33 cellular contexts compared by ENCODE assay signal in the genomic region with DNA sequence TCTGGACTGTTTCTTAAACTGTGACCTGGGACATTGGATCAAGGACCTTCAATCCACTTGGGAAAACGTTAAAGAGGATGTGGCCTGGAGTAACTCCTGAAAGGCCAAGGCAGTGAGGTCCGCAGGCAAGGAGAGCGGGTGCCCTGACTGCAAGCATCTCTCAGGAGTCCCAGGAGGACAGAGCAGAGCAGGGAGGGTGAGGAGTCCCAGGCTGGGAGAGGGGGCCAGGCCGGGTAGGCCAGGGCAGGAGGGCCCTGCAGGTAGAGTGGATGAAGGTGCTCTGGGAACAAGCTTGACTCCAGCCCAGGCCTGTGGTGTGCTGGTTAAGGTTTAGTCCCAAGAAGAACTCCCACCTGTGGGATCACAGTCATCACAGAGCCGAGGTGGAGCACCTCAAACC. TPM values are rescaled to one million over a fixed set of nuclear protein-coding genes. Genes with fewer than 3 reads are reported as not detected.
"Had no signal": no experiment of that assay in that cellular context is flagged by ENCODE, and none has a peak within 500 bp of the region (broad histone marks: within the 10 kb centered on the region; RNA-seq: fewer than 3 reads in every experiment).

No MANE protein-coding gene starts in this region.

- H3K36me3 Mint-ChIP-seq: activated naive CD8-positive, alpha-beta T cell treated with anti-CD3 and anti-CD28 coated beads for 36 hours had no signal

- ATAC-seq: activated CD8-positive, alpha-beta T cell treated with anti-CD3 and anti-CD28 coated beads, Interleukin-2, amount 10 ng/mL, durations not matched to agents 7 days and 5 days; Panc1 had no signal

- H3K4me3 Mint-ChIP-seq: activated CD4-positive, alpha-beta T cell treated with anti-CD3 and anti-CD28 coated beads, Interleukin-2, amount 10 ng/mL, durations not matched to agents 7 days and 5 days; activated CD8-positive, alpha-beta T cell treated with anti-CD3 and anti-CD28 coated beads, Interleukin-2, amount 10 ng/mL, durations not matched to agents 7 days and 5 days; activated naive CD8-positive, alpha-beta T cell treated with anti-CD3 and anti-CD28 coated beads for 36 hours; activated T-cell treated with anti-CD3 and anti-CD28 coated beads, Interleukin-2, amount 50 U/mL, for 24 hours; activated T-helper 1 cell treated with anti-CD3 and anti-CD28 coated beads, Interleukin-12 subunit alpha, Interleukin-12 subunit beta, Interleukin-2, Interleukin-4 antibody, amounts not matched to agents 30 ng/mL and 10 ng/mL and 1 ng/mL, durations not matched to agents 14 hours and 24 hours and 36 hours; central memory CD8-positive, alpha-beta T cell had no signal

- H3K27ac Mint-ChIP-seq: activated CD4-positive, alpha-beta T cell treated with anti-CD3 and anti-CD28 coated beads, Interleukin-2, amount 10 ng/mL, durations not matched to agents 7 days and 5 days; activated CD8-positive, alpha-beta T cell treated with anti-CD3 and anti-CD28 coated beads, Interleukin-2, amount 10 ng/mL, durations not matched to agents 7 days and 5 days; activated naive CD8-positive, alpha-beta T cell treated with anti-CD3 and anti-CD28 coated beads for 36 hours; activated T-cell treated with anti-CD3 and anti-CD28 coated beads, Interleukin-2, amount 50 U/mL, for 24 hours; activated T-helper 1 cell treated with anti-CD3 and anti-CD28 coated beads, Interleukin-12 subunit alpha, Interleukin-12 subunit beta, Interleukin-2, Interleukin-4 antibody, amounts not matched to agents 30 ng/mL and 10 ng/mL and 1 ng/mL, durations not matched to agents 14 hours and 24 hours and 36 hours had no signal

- H3K27ac ChIP-seq: ascending aorta, cardiac muscle cell, KMS-11, SJCRH30, SK-N-MC, WERI-Rb-1 had no signal

- H3K27me3 ChIP-seq: ascending aorta, cardiac muscle cell, SJCRH30 had no signal

- H3K4me1 Mint-ChIP-seq: activated CD4-positive, alpha-beta T cell treated with anti-CD3 and anti-CD28 coated beads, Interleukin-2, amount 10 ng/mL, durations not matched to agents 7 days and 5 days; activated naive CD8-positive, alpha-beta T cell treated with anti-CD3 and anti-CD28 coated beads for 36 hours; central memory CD8-positive, alpha-beta T cell had no signal

- H3K4me3 ChIP-seq: ascending aorta, cardiac muscle cell, SJCRH30, SK-N-MC had no signal

- H3K27me3 Mint-ChIP-seq: activated CD4-positive, alpha-beta T cell treated with anti-CD3 and anti-CD28 coated beads, Interleukin-2, amount 10 ng/mL, durations not matched to agents 7 days and 5 days; activated naive CD8-positive, alpha-beta T cell treated with anti-CD3 and anti-CD28 coated beads for 36 hours; central memory CD8-positive, alpha-beta T cell had no signal

- H3K9me3 Mint-ChIP-seq: activated CD4-positive, alpha-beta T cell treated with anti-CD3 and anti-CD28 coated beads, Interleukin-2, amount 10 ng/mL, durations not matched to agents 7 days and 5 days; activated naive CD8-positive, alpha-beta T cell treated with anti-CD3 and anti-CD28 coated beads for 36 hours; activated T-cell treated with anti-CD3 and anti-CD28 coated beads, Interleukin-2, amount 50 U/mL, for 24 hours; activated T-helper 1 cell treated with anti-CD3 and anti-CD28 coated beads, Interleukin-12 subunit alpha, Interleukin-12 subunit beta, Interleukin-2, Interleukin-4 antibody, amounts not matched to agents 30 ng/mL and 10 ng/mL and 1 ng/mL, durations not matched to agents 14 hours and 24 hours and 36 hours; central memory CD8-positive, alpha-beta T cell had no signal

- H3K36me3 ChIP-seq: ascending aorta, cardiac muscle cell, SJCRH30, WERI-Rb-1 had no signal

- DNase-seq: activated CD4-positive, alpha-beta T cell treated with anti-CD3 and anti-CD28 coated beads for 1 hour; activated CD4-positive, alpha-beta T cell treated with anti-CD3 and anti-CD28 coated beads, Interleukin-2, amount 10 ng/mL, durations not matched to agents 7 days and 5 days; activated CD4-positive, alpha-beta T cell treated with anti-CD3 and anti-CD28 coated beads, Interleukin-2, amount 50 U/mL, for 48 hours; activated CD4-positive, CD25-positive, alpha-beta regulatory T cell; activated CD8-positive, alpha-beta T cell treated with anti-CD3 and anti-CD28 coated beads, Interleukin-2, amount 10 ng/mL, durations not matched to agents 7 days and 5 days; activated gamma-delta T cell treated with Interleukin-2 at 50 U/mL for 16 hours; activated naive CD4-positive, alpha-beta T cell treated with anti-CD3 and anti-CD28 coated beads, Interleukin-2, amount 50 U/mL, for 16 hours; activated naive CD8-positive, alpha-beta T cell treated with anti-CD3 and anti-CD28 coated beads for 36 hours; activated T-cell treated with anti-CD3 and anti-CD28 coated beads, Interleukin-2, amount 50 U/mL, for 24 hours; amniotic stem cell; MM.1S; NCI-H1092 treated with DMSO at 0.1 percent for 48 hours; NCI-H1417 treated with DMSO at 0.1 percent for 48 hours; NCI-H187 treated with DMSO at 0.1 percent for 48 hours; NCI-H2081; NCI-H226; NCI-H524 treated with DMSO at 0.1 percent for 48 hours; SHP77; SJCRH30; T1000; WERI-Rb-1 had no signal

- H3K4me2 ChIP-seq: KMS-11 had no signal

- H3K4me1 ChIP-seq: ascending aorta, SJCRH30 had no signal

RNA-seq across cellular contexts. Expression of gene PNMA6E, which starts 13.8 kb away (rescaled TPM):
- total RNA-seq: activated CD4-positive, alpha-beta T cell treated with anti-CD3 and anti-CD28 coated beads, Interleukin-2, amount 10 ng/mL, durations not matched to agents 7 days and 5 days; activated CD8-positive, alpha-beta T cell treated with anti-CD3 and anti-CD28 coated beads, Interleukin-2, amount 10 ng/mL, durations not matched to agents 7 days and 5 days; activated naive CD8-positive, alpha-beta T cell treated with anti-CD3 and anti-CD28 coated beads for 36 hours; activated T-helper 1 cell treated with anti-CD3 and anti-CD28 coated beads, Interleukin-12 subunit alpha, Interleukin-12 subunit beta, Interleukin-2, Interleukin-4 antibody, amounts not matched to agents 30 ng/mL and 10 ng/mL and 1 ng/mL, durations not matched to agents 14 hours and 24 hours and 36 hours; ascending aorta; LHCN-M2; NCI-H460; RPMI7951; SJCRH30; T-helper 1 cell treated with Interleukin-12 subunit alpha and Interleukin-12 subunit beta and Interleukin-4 antibody, amounts not matched to agents 30 ng/mL and 1 ng/mL, for 36 hours; T-helper 2 cell treated with Interferon-gamma antibody and Interleukin-4, amounts not matched to agents 100 ng/mL and 5 ng/mL, for 36 hours had no signal
- polyA plus RNA-seq: cardiac muscle cell had no signal

RNA-seq across cellular contexts. Expression of gene ZFP92, which starts 23.9 kb away (rescaled TPM):
- total RNA-seq: LHCN-M2, RPMI7951, SJCRH30 had no signal
- polyA plus RNA-seq: cardiac muscle cell had no signal

RNA-seq across cellular contexts. Expression of gene TREX2, which starts 58.5 kb away (rescaled TPM):
- total RNA-seq: RPMI7951 had no signal
- polyA plus RNA-seq: cardiac muscle cell had no signal
